In the genomic region with DNA sequence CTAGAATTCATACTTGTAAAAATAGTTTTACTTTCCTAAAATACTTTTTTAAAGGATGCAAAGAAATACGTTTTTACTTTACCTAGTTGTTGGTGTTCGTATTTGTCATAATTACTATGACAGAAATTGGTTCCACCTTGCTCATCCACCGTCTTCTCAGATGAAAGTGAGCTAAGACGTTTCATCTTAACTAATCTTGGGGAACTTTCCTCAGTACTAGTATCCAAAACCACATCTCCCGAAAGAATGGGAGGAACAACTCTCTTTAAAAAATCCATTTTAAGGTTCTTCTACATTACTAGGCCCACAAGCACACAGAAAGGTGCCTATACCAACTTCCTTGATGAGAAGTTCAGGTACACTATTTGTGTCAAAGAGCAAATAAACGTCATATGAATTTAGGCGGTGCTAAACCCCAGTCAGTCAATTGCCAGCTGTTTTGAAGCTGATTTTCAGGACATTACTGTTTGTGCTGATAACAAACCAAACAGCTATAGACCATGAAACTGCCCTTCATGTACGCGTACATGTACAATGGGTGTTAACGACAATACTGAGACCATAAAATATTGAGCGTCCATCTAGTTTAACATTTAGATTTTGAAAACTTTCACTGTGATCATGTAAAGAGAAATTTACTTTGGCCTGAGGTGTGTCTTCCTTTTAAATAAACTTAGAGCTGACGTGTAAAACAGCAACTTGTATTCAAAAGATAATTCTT, we compare ENCODE assay signal across 1 cellular context.
TF ChIP-seq lines count a peak whose summit lies in the region.

No MANE protein-coding gene starts in this region.

TF ChIP-seq in K562, 482 proteins besides CTCF, POLR2A, EP300 and RAD21 (continued from another document and continues in another):
- TF ChIP-seq HNRNPK (IDR thresholded peaks at IDR 0.05; ENCODE audit: low read depth, low read length, poor library complexity, severe bottlenecking) (no peak), GABPB1 (CRISPR knock-in tag; IDR thresholded peaks at IDR 0.05) (no peak), ZNF695 (CRISPR knock-in tag; IDR thresholded peaks at IDR 0.05) (no peak), ZFPM2 (CRISPR knock-in tag; IDR thresholded peaks at IDR 0.05) (no peak), TAF1 (IDR thresholded peaks at IDR 0.05; ENCODE audit: control insufficient read depth, extremely low read depth, insufficient read depth, low read length, severe bottlenecking) (no peak), MCM7 (IDR thresholded peaks at IDR 0.05) (no peak), ZNF780A (CRISPR knock-in tag; IDR thresholded peaks at IDR 0.05) (no peak), CREBBP (IDR thresholded peaks at IDR 0.05; ENCODE audit: low read depth, low read length) (no peak), PTRF (tag; IDR thresholded peaks at IDR 0.05) (no peak), ZC3H8 (IDR thresholded peaks at IDR 0.05) (no peak), SRSF3 (IDR thresholded peaks at IDR 0.05; ENCODE audit: insufficient read depth, low read length) (no peak), PHF20 (IDR thresholded peaks at IDR 0.05; ENCODE audit: partially characterized antibody) (no peak), ZNF764 (CRISPR knock-in tag; IDR thresholded peaks at IDR 0.05; ENCODE audit: low read depth) (no peak), PTBP1 (IDR thresholded peaks at IDR 0.05; ENCODE audit: low read depth, low read length) (no peak), DNMT1 (IDR thresholded peaks at IDR 0.05) (no peak)
- TF ChIP-seq, protein P1, sequence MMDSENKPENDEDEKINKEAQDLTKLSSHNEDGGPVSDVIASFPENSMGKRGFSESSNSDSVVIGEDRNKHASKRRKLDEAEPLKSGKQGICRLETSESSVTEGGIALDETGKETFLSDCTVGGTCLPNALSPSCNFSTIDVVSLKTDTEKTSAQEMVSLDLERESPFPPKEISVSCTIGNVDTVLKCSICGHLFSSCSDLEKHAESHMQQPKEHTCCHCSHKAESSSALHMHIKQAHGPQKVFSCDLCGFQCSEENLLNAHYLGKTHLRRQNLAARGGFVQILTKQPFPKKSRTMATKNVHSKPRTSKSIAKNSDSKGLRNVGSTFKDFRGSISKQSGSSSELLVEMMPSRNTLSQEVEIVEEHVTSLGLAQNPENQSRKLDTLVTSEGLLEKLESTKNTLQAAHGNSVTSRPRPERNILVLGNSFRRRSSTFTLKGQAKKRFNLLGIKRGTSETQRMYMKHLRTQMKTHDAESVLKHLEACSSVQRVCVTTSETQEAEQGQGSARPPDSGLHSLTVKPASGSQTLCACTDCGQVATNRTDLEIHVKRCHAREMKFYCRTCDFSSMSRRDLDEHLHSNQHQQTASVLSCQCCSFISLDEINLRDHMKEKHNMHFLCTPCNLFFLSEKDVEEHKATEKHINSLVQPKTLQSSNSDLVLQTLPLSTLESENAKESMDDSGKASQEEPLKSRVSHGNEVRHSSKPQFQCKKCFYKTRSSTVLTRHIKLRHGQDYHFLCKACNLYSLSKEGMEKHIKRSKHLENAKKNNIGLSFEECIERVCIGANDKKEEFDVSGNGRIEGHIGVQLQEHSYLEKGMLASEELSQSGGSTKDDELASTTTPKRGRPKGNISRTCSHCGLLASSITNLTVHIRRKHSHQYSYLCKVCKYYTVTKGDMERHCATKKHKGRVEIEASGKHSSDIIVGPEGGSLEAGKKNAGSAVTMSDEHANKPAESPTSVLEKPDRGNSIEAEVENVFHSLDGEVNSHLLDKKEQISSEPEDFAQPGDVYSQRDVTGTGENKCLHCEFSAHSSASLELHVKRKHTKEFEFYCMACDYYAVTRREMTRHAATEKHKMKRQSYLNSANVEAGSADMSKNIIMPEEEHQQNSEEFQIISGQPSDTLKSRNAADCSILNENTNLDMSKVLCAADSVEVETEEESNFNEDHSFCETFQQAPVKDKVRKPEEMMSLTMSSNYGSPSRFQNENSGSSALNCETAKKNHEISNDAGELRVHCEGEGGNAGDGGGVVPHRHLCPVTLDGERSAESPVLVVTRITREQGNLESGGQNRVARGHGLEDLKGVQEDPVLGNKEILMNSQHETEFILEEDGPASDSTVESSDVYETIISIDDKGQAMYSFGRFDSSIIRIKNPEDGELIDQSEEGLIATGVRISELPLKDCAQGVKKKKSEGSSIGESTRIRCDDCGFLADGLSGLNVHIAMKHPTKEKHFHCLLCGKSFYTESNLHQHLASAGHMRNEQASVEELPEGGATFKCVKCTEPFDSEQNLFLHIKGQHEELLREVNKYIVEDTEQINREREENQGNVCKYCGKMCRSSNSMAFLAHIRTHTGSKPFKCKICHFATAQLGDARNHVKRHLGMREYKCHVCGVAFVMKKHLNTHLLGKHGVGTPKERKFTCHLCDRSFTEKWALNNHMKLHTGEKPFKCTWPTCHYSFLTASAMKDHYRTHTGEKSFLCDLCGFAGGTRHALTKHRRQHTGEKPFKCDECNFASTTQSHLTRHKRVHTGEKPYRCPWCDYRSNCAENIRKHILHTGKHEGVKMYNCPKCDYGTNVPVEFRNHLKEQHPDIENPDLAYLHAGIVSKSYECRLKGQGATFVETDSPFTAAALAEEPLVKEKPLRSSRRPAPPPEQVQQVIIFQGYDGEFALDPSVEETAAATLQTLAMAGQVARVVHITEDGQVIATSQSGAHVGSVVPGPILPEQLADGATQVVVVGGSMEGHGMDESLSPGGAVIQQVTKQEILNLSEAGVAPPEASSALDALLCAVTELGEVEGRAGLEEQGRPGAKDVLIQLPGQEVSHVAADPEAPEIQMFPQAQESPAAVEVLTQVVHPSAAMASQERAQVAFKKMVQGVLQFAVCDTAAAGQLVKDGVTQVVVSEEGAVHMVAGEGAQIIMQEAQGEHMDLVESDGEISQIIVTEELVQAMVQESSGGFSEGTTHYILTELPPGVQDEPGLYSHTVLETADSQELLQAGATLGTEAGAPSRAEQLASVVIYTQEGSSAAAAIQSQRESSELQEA (IDR thresholded peaks at IDR 0.05; ENCODE audit: low read depth), result no peak
- TF ChIP-seq, protein P2, sequence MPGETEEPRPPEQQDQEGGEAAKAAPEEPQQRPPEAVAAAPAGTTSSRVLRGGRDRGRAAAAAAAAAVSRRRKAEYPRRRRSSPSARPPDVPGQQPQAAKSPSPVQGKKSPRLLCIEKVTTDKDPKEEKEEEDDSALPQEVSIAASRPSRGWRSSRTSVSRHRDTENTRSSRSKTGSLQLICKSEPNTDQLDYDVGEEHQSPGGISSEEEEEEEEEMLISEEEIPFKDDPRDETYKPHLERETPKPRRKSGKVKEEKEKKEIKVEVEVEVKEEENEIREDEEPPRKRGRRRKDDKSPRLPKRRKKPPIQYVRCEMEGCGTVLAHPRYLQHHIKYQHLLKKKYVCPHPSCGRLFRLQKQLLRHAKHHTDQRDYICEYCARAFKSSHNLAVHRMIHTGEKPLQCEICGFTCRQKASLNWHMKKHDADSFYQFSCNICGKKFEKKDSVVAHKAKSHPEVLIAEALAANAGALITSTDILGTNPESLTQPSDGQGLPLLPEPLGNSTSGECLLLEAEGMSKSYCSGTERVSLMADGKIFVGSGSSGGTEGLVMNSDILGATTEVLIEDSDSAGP (CRISPR knock-in tag; IDR thresholded peaks at IDR 0.05), result no peak
- TF ChIP-seq, protein P3, sequence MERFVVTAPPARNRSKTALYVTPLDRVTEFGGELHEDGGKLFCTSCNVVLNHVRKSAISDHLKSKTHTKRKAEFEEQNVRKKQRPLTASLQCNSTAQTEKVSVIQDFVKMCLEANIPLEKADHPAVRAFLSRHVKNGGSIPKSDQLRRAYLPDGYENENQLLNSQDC (CRISPR knock-in tag; IDR thresholded peaks at IDR 0.05), result no peak
- TF ChIP-seq, protein P4, sequence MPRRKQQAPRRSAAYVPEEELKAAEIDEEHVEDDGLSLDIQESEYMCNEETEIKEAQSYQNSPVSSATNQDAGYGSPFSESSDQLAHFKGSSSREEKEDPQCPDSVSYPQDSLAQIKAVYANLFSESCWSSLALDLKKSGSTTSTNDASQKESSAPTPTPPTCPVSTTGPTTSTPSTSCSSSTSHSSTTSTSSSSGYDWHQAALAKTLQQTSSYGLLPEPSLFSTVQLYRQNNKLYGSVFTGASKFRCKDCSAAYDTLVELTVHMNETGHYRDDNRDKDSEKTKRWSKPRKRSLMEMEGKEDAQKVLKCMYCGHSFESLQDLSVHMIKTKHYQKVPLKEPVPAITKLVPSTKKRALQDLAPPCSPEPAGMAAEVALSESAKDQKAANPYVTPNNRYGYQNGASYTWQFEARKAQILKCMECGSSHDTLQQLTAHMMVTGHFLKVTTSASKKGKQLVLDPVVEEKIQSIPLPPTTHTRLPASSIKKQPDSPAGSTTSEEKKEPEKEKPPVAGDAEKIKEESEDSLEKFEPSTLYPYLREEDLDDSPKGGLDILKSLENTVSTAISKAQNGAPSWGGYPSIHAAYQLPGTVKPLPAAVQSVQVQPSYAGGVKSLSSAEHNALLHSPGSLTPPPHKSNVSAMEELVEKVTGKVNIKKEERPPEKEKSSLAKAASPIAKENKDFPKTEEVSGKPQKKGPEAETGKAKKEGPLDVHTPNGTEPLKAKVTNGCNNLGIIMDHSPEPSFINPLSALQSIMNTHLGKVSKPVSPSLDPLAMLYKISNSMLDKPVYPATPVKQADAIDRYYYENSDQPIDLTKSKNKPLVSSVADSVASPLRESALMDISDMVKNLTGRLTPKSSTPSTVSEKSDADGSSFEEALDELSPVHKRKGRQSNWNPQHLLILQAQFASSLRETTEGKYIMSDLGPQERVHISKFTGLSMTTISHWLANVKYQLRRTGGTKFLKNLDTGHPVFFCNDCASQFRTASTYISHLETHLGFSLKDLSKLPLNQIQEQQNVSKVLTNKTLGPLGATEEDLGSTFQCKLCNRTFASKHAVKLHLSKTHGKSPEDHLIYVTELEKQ (CRISPR knock-in tag; IDR thresholded peaks at IDR 0.05), result no peak
- TF ChIP-seq, protein P5, sequence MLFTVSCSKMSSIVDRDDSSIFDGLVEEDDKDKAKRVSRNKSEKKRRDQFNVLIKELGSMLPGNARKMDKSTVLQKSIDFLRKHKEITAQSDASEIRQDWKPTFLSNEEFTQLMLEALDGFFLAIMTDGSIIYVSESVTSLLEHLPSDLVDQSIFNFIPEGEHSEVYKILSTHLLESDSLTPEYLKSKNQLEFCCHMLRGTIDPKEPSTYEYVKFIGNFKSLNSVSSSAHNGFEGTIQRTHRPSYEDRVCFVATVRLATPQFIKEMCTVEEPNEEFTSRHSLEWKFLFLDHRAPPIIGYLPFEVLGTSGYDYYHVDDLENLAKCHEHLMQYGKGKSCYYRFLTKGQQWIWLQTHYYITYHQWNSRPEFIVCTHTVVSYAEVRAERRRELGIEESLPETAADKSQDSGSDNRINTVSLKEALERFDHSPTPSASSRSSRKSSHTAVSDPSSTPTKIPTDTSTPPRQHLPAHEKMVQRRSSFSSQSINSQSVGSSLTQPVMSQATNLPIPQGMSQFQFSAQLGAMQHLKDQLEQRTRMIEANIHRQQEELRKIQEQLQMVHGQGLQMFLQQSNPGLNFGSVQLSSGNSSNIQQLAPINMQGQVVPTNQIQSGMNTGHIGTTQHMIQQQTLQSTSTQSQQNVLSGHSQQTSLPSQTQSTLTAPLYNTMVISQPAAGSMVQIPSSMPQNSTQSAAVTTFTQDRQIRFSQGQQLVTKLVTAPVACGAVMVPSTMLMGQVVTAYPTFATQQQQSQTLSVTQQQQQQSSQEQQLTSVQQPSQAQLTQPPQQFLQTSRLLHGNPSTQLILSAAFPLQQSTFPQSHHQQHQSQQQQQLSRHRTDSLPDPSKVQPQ (CRISPR knock-in tag; IDR thresholded peaks at IDR 0.05; ENCODE audit: borderline replicate concordance), result no peak
- TF ChIP-seq, protein P6, sequence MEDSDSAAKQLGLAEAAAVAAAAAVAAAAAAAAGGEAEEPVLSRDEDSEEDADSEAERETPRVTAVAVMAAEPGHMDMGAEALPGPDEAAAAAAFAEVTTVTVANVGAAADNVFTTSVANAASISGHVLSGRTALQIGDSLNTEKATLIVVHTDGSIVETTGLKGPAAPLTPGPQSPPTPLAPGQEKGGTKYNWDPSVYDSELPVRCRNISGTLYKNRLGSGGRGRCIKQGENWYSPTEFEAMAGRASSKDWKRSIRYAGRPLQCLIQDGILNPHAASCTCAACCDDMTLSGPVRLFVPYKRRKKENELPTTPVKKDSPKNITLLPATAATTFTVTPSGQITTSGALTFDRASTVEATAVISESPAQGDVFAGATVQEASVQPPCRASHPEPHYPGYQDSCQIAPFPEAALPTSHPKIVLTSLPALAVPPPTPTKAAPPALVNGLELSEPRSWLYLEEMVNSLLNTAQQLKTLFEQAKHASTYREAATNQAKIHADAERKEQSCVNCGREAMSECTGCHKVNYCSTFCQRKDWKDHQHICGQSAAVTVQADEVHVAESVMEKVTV (CRISPR knock-in tag; IDR thresholded peaks at IDR 0.05), result no peak
- TF ChIP-seq, protein P7, sequence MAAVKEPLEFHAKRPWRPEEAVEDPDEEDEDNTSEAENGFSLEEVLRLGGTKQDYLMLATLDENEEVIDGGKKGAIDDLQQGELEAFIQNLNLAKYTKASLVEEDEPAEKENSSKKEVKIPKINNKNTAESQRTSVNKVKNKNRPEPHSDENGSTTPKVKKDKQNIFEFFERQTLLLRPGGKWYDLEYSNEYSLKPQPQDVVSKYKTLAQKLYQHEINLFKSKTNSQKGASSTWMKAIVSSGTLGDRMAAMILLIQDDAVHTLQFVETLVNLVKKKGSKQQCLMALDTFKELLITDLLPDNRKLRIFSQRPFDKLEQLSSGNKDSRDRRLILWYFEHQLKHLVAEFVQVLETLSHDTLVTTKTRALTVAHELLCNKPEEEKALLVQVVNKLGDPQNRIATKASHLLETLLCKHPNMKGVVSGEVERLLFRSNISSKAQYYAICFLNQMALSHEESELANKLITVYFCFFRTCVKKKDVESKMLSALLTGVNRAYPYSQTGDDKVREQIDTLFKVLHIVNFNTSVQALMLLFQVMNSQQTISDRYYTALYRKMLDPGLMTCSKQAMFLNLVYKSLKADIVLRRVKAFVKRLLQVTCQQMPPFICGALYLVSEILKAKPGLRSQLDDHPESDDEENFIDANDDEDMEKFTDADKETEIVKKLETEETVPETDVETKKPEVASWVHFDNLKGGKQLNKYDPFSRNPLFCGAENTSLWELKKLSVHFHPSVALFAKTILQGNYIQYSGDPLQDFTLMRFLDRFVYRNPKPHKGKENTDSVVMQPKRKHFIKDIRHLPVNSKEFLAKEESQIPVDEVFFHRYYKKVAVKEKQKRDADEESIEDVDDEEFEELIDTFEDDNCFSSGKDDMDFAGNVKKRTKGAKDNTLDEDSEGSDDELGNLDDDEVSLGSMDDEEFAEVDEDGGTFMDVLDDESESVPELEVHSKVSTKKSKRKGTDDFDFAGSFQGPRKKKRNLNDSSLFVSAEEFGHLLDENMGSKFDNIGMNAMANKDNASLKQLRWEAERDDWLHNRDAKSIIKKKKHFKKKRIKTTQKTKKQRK (IDR thresholded peaks at IDR 0.05; ENCODE audit: borderline replicate concordance, low read depth, low read length), result no peak
- TF ChIP-seq, protein P8, sequence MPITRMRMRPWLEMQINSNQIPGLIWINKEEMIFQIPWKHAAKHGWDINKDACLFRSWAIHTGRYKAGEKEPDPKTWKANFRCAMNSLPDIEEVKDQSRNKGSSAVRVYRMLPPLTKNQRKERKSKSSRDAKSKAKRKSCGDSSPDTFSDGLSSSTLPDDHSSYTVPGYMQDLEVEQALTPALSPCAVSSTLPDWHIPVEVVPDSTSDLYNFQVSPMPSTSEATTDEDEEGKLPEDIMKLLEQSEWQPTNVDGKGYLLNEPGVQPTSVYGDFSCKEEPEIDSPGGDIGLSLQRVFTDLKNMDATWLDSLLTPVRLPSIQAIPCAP (CRISPR knock-in tag; IDR thresholded peaks at IDR 0.05; ENCODE audit: borderline replicate concordance), result no peak
- TF ChIP-seq, protein P9, sequence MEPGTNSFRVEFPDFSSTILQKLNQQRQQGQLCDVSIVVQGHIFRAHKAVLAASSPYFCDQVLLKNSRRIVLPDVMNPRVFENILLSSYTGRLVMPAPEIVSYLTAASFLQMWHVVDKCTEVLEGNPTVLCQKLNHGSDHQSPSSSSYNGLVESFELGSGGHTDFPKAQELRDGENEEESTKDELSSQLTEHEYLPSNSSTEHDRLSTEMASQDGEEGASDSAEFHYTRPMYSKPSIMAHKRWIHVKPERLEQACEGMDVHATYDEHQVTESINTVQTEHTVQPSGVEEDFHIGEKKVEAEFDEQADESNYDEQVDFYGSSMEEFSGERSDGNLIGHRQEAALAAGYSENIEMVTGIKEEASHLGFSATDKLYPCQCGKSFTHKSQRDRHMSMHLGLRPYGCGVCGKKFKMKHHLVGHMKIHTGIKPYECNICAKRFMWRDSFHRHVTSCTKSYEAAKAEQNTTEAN (CRISPR knock-in tag; IDR thresholded peaks at IDR 0.05), result no peak
